Comparison of ENCODE assay signal across 8 cellular contexts in the genomic region with DNA sequence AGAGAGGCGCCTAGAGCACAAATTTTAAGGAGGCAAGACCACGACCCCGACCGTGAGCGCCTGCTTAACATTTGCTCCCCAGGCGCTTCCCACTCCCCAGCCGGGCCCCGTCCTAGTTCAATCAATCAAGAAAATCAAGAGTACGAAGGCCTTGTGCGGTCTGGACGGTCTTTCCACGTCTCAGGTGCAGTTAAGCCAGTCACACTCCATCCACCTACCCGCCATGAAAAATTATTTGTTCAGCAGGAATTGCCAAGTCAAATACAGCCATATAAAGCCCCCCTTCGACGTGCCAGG. TPM values are rescaled to one million over a fixed set of nuclear protein-coding genes. Genes with fewer than 3 reads are reported as not detected.
DNase-seq lines count a peak whose midpoint lies in the region; ATAC-seq and TF ChIP-seq lines count a peak whose summit lies in the region.

No MANE protein-coding gene starts in this region.

- DNase-seq in GM03348 (ENCODE audit: low spot score) (peak; percentile 12), KG1 (lab: John Stamatoyannopoulos, UW) (peak; percentile 13), choroid plexus epithelial cell (ENCODE audit: low read depth) (no peak), aorta (no peak), HCEC 1CT (no peak)

- H3K4me3 ChIP-seq in choroid plexus epithelial cell (ENCODE audit: low read depth, low read length), result peak overlapping the region; percentile 98
- peak overlapping the region; percentile 88 for H3K4me3 ChIP-seq in mesodermal cell (ENCODE audit: extremely low read depth, insufficient read depth, low read length, poor library complexity, severe bottlenecking)
- H3K4me3 ChIP-seq in aorta (ENCODE audit: low read length in 2 of 2), result peak overlapping the region; percentile 65 to 73

- no peak for TF ChIP-seq CTCF in choroid plexus epithelial cell (conservative IDR thresholded peaks at IDR 0.05; ENCODE audit: low read depth, low read length)

- H3K27me3 ChIP-seq in aorta (ENCODE audit: control insufficient read depth in 1 of 2, insufficient read depth in 2 of 2, low read length in 1 of 2), result no peaks in the 10 kb centered on the region

- intact Hi-C loops in aorta (cut with DNase I), result no loop called here

- peak overlapping the region; percentile 89 for H3K27ac ChIP-seq in mesodermal cell (ENCODE audit: low read depth, low read length, severe bottlenecking)
- peak overlapping the region in 1 of 2 donors; percentile 89 for H3K27ac ChIP-seq in aorta (ENCODE audit: low read depth in 1 of 2, low read length in 2 of 2)

- WGBS in mesodermal cell (ENCODE audit: insufficient coverage in 2 of 2), 2 experiments, result 0 to 1% methylated on average over 9 to 14 of the region's 15 CpGs
- 0% methylated on average over 15 of the region's 15 CpGs for WGBS in aorta, 2 donors

- H3K4me1 ChIP-seq in mesodermal cell (ENCODE audit: control insufficient read depth, insufficient read depth, low read length, poor library complexity, severe bottlenecking) (peaks cover 4% of the 10 kb centered on the region), aorta (ENCODE audit: control insufficient read depth in 1 of 2, insufficient read depth in 2 of 2, low read length in 2 of 2) (no peaks in the 10 kb centered on the region)

- H3K36me3 ChIP-seq in mesodermal cell (ENCODE audit: control insufficient read depth, insufficient read depth, low read length) (peaks cover 17% of the 10 kb centered on the region), aorta (ENCODE audit: control insufficient read depth in 1 of 2, insufficient read depth in 2 of 2, low read length in 1 of 2) (no peaks in the 10 kb centered on the region)

- ATAC-seq in aorta (ENCODE audit: low FRiP score) (peak; percentile 56), HG03175 (IDR thresholded peaks at IDR 0.05; ENCODE audit: unreplicated experiment) (no peak), HG03095 (IDR thresholded peaks at IDR 0.05; ENCODE audit: unreplicated experiment) (no peak)

- H3K9me3 ChIP-seq in mesodermal cell (ENCODE audit: control insufficient read depth, low read length) (no peaks in the 10 kb centered on the region), aorta (ENCODE audit: control insufficient read depth, low read length) (no peaks in the 10 kb centered on the region)

RNA-seq across cellular contexts. Expression of gene LRR1, which starts 0.6 kb away (rescaled TPM):
- polyA plus RNA-seq in mesodermal cell (2013, experiment 1 of 2), result 21.4 TPM
- 23.6 TPM for polyA plus RNA-seq in mesodermal cell (2013, experiment 2 of 2)
- total RNA-seq in aorta, result 1 to 10 TPM; 5.2 to 5.3 TPM
- polyA plus RNA-seq in aorta, result 10 to 100 TPM in 1 of 2 donors, 1 to 10 TPM in 1; 5.9 to 14.3 TPM

RNA-seq across cellular contexts. Expression of gene RPS29, which starts 11.9 kb away (rescaled TPM):
- 3,950 TPM for polyA plus RNA-seq in mesodermal cell (2013, experiment 1 of 2)
- 4,034 TPM for polyA plus RNA-seq in mesodermal cell (2013, experiment 2 of 2)
- total RNA-seq in aorta, result 100 to 1,000 TPM; 827 to 860 TPM
- 1,000 to 10,000 TPM; 4,047 to 6,386 TPM for polyA plus RNA-seq in aorta

RNA-seq across cellular contexts. Expression of gene RPL36AL, which starts 22.3 kb away (rescaled TPM):
- polyA plus RNA-seq in mesodermal cell (2013, experiment 1 of 2), result 213 TPM
- 217 TPM for polyA plus RNA-seq in mesodermal cell (2013, experiment 2 of 2)
- total RNA-seq in aorta, result 100 to 1,000 TPM; 147 to 153 TPM
- 100 to 1,000 TPM; 576 to 724 TPM for polyA plus RNA-seq in aorta

RNA-seq across cellular contexts. Expression of gene MGAT2, which starts 22.5 kb away (rescaled TPM):
- 24.0 TPM for polyA plus RNA-seq in mesodermal cell (2013, experiment 1 of 2)
- polyA plus RNA-seq in mesodermal cell (2013, experiment 2 of 2), result 25.4 TPM
- 10 to 100 TPM; 27.8 to 28.9 TPM for total RNA-seq in aorta
- polyA plus RNA-seq in aorta, result 10 to 100 TPM; 10.6 to 15.9 TPM

RNA-seq across cellular contexts. Expression of gene DNAAF2, which starts 36.9 kb away (rescaled TPM):
- polyA plus RNA-seq in mesodermal cell (2013, experiment 1 of 2), result 16.1 TPM
- 17.4 TPM for polyA plus RNA-seq in mesodermal cell (2013, experiment 2 of 2)
- total RNA-seq in aorta, result 1 to 10 TPM; 4.8 TPM
- 1 to 10 TPM; 3.9 to 4.5 TPM for polyA plus RNA-seq in aorta

Comparison
In these comparisons a context has a peak if more than half of its experiments do, and no peak if none do; other contexts are left out.
1. DNase-seq: peak in GM03348 (single experiment) and KG1 (single experiment); none in choroid plexus epithelial cell (single experiment), aorta (0 of 2) and HCEC 1CT (single experiment).
2. Peak in every context shown above with its lines, with median percentiles within 50 percentile points of each other: H3K4me3 ChIP-seq.